ENCODE assay signal across 1 cellular context in the genomic region with DNA sequence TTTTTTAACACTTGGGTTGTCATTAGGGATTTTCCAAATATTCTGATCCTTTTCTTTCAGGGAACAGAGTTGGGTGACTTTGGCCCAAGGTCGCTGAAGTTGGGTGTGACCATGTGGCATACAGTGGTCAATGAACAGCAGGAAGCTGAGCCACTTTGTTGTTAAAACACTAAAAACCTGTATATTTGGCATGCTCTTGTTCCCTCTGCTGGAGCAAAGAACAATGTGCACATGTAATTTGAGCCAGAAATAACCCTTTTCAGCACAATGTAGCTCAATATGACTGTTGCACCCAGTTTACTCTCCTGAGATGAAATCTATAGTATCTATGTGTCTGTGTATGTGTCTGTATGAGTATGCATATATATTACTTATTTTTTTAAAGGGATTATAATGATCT.
TF ChIP-seq lines count a peak whose summit lies in the region.

No MANE protein-coding gene starts in this region.

TF ChIP-seq in SK-N-SH treated with all-trans-retinoic acid at 6 μM for 48 hours, 23 proteins besides CTCF, POLR2A, EP300 and RAD21 (continued from another document):
- TF ChIP-seq, protein P1, sequence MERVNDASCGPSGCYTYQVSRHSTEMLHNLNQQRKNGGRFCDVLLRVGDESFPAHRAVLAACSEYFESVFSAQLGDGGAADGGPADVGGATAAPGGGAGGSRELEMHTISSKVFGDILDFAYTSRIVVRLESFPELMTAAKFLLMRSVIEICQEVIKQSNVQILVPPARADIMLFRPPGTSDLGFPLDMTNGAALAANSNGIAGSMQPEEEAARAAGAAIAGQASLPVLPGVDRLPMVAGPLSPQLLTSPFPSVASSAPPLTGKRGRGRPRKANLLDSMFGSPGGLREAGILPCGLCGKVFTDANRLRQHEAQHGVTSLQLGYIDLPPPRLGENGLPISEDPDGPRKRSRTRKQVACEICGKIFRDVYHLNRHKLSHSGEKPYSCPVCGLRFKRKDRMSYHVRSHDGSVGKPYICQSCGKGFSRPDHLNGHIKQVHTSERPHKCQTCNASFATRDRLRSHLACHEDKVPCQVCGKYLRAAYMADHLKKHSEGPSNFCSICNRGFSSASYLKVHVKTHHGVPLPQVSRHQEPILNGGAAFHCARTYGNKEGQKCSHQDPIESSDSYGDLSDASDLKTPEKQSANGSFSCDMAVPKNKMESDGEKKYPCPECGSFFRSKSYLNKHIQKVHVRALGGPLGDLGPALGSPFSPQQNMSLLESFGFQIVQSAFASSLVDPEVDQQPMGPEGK (CRISPR knock-in tag; IDR thresholded peaks at IDR 0.05; ENCODE audit: borderline replicate concordance): no peak
- TF ChIP-seq ESRRG (CRISPR knock-in tag; IDR thresholded peaks at IDR 0.05) (no peak), ARNTL (CRISPR knock-in tag; IDR thresholded peaks at IDR 0.05; ENCODE audit: borderline replicate concordance, low read depth) (no peak), ISL1 (CRISPR knock-in tag; IDR thresholded peaks at IDR 0.05) (no peak), RARB (CRISPR knock-in tag; IDR thresholded peaks at IDR 0.05) (no peak)
TF ChIP-seq in SK-N-SH treated with all-trans-retinoic acid at 6 μM for 48 hours: peak in this region for 0.
